30 cellular contexts compared by ENCODE assay signal in genomic region chr9:98819231-98819630, GRCh38.
"Had no signal": no experiment of that assay in that cellular context is flagged by ENCODE, and none has a peak within 500 bp of the region (broad histone marks: within the 10 kb centered on the region; RNA-seq: fewer than 3 reads in every experiment).

No MANE protein-coding gene starts in this region.

- H3K4me3 ChIP-seq: ovary, psoas muscle, right lobe of liver, sigmoid colon, stomach, thoracic aorta, thyroid gland, tibial nerve, upper lobe of right lung, uterus had no signal

- H3K4me1 ChIP-seq: parathyroid adenoma, psoas muscle, right lobe of liver, sigmoid colon, thyroid gland, tibial nerve, upper lobe of right lung, uterus had no signal

- H3K9me3 Mint-ChIP-seq: naive thymus-derived CD8-positive, alpha-beta T cell; natural killer cell treated with Interleukin-12 subunit alpha and Interleukin-12 subunit beta and Interleukin-15 and Interleukin-18, amount 100 ng/mL, for 72 hours; neural crest cell; stimulated activated effector memory CD8-positive, alpha-beta T cell treated with anti-CD3 and anti-CD28 coated beads, Interleukin-12 subunit alpha, Interleukin-12 subunit beta, amount 100 ng/mL, for 72 hours; stimulated activated naive B cell treated with anti-CD40 and anti-IgM and Interleukin-4, amounts not matched to agents 10 μg/mL and 1 μg/mL and 100 μg/mL, for 72 hours; stimulated activated naive CD8-positive, alpha-beta T cell treated with anti-CD3 and anti-CD28 coated beads, Interleukin-15, Interleukin-2, amounts not matched to agents 100 ng/mL and 50 ng/mL, for 24 hours had no signal

- FAIRE-seq: small intestine had no signal

- H3K79me2 ChIP-seq: parathyroid adenoma had no signal

- H3K36me3 Mint-ChIP-seq: natural killer cell treated with Interleukin-12 subunit alpha and Interleukin-12 subunit beta and Interleukin-15 and Interleukin-18, amount 100 ng/mL, for 72 hours; stimulated activated effector memory CD8-positive, alpha-beta T cell treated with anti-CD3 and anti-CD28 coated beads, Interleukin-12 subunit alpha, Interleukin-12 subunit beta, amount 100 ng/mL, for 72 hours had no signal

- H3K27ac ChIP-seq: neutrophil, ovary, parathyroid adenoma, psoas muscle, right lobe of liver, sigmoid colon, stomach, thoracic aorta, thyroid gland, tibial nerve, upper lobe of right lung, uterus had no signal

- H3K27ac Mint-ChIP-seq: naive thymus-derived CD8-positive, alpha-beta T cell; natural killer cell treated with Interleukin-12 subunit alpha and Interleukin-12 subunit beta and Interleukin-15 and Interleukin-18, amount 100 ng/mL, for 72 hours; nephron progenitor cell; progenitor cell of endocrine pancreas; stimulated activated effector memory CD8-positive, alpha-beta T cell treated with anti-CD3 and anti-CD28 coated beads, Interleukin-12 subunit alpha, Interleukin-12 subunit beta, amount 100 ng/mL, for 72 hours; stimulated activated naive B cell treated with anti-CD40 and anti-IgM and Interleukin-4, amounts not matched to agents 10 μg/mL and 1 μg/mL and 100 μg/mL, for 72 hours; stimulated activated naive CD8-positive, alpha-beta T cell treated with anti-CD3 and anti-CD28 coated beads, Interleukin-15, Interleukin-2, amounts not matched to agents 100 ng/mL and 50 ng/mL, for 24 hours; type B pancreatic cell had no signal

- ATAC-seq: naive thymus-derived CD8-positive, alpha-beta T cell; natural killer cell treated with Interleukin-12 subunit alpha and Interleukin-12 subunit beta and Interleukin-15 and Interleukin-18, amount 100 ng/mL, for 72 hours; psoas muscle; right cardiac atrium; right lobe of liver; stimulated activated effector memory CD8-positive, alpha-beta T cell treated with anti-CD3 and anti-CD28 coated beads, Interleukin-12 subunit alpha, Interleukin-12 subunit beta, amount 100 ng/mL, for 72 hours; stimulated activated naive B cell treated with anti-CD40 and anti-IgM and Interleukin-4, amounts not matched to agents 10 μg/mL and 1 μg/mL and 100 μg/mL, for 72 hours; upper lobe of right lung had no signal

- H3K27me3 Mint-ChIP-seq: naive thymus-derived CD8-positive, alpha-beta T cell; natural killer cell treated with Interleukin-12 subunit alpha and Interleukin-12 subunit beta and Interleukin-15 and Interleukin-18, amount 100 ng/mL, for 72 hours; progenitor cell of endocrine pancreas; stimulated activated naive B cell treated with anti-CD40 and anti-IgM and Interleukin-4, amounts not matched to agents 10 μg/mL and 1 μg/mL and 100 μg/mL, for 72 hours; stimulated activated naive CD8-positive, alpha-beta T cell treated with anti-CD3 and anti-CD28 coated beads, Interleukin-15, Interleukin-2, amounts not matched to agents 100 ng/mL and 50 ng/mL, for 24 hours; type B pancreatic cell had no signal

- H3K9ac ChIP-seq: parathyroid adenoma had no signal

- H3K36me3 ChIP-seq: neutrophil, ovary, right lobe of liver, thoracic aorta, thyroid gland, uterus had no signal

- H3K4me3 Mint-ChIP-seq: naive thymus-derived CD8-positive, alpha-beta T cell; natural killer cell treated with Interleukin-12 subunit alpha and Interleukin-12 subunit beta and Interleukin-15 and Interleukin-18, amount 100 ng/mL, for 72 hours; nephron progenitor cell; neural crest cell; stimulated activated effector memory CD8-positive, alpha-beta T cell treated with anti-CD3 and anti-CD28 coated beads, Interleukin-12 subunit alpha, Interleukin-12 subunit beta, amount 100 ng/mL, for 72 hours; stimulated activated naive B cell treated with anti-CD40 and anti-IgM and Interleukin-4, amounts not matched to agents 10 μg/mL and 1 μg/mL and 100 μg/mL, for 72 hours; stimulated activated naive CD8-positive, alpha-beta T cell treated with anti-CD3 and anti-CD28 coated beads, Interleukin-15, Interleukin-2, amounts not matched to agents 100 ng/mL and 50 ng/mL, for 24 hours; type B pancreatic cell had no signal

- H2AFZ ChIP-seq: parathyroid adenoma had no signal

- H3K4me1 Mint-ChIP-seq: nephron progenitor cell; neural crest cell; stimulated activated effector memory CD8-positive, alpha-beta T cell treated with anti-CD3 and anti-CD28 coated beads, Interleukin-12 subunit alpha, Interleukin-12 subunit beta, amount 100 ng/mL, for 72 hours; stimulated activated naive B cell treated with anti-CD40 and anti-IgM and Interleukin-4, amounts not matched to agents 10 μg/mL and 1 μg/mL and 100 μg/mL, for 72 hours had no signal

- H3K27me3 ChIP-seq: ovary, right lobe of liver, sigmoid colon, stomach, thyroid gland, tibial nerve, upper lobe of right lung, uterus had no signal

- H3K9me3 ChIP-seq: neutrophil, ovary, psoas muscle, right lobe of liver, sigmoid colon, thoracic aorta, thyroid gland, upper lobe of right lung, uterus had no signal

- DNase-seq: naive thymus-derived CD8-positive, alpha-beta T cell; nephron progenitor cell; nucleus accumbens; ovary; posterior cingulate gyrus; psoas muscle; right cardiac atrium; right lobe of liver; sigmoid colon; stimulated activated CD4-positive, alpha-beta T cell treated with anti-CD3 and anti-CD28 coated beads, Interleukin-15, amount 100 ng/mL, for 24 hours; stimulated activated CD4-positive, alpha-beta T cell treated with anti-CD3 and anti-CD28 coated beads, Interleukin-2, amount 100 ng/mL, for 24 hours; stimulated activated CD4-positive, alpha-beta T cell treated with anti-CD3 and anti-CD28 coated beads, Interleukin-2, amount 100 ng/mL, for 48 hours; stimulated activated CD4-positive, alpha-beta T cell treated with anti-CD3 and anti-CD28 coated beads, Interleukin-4, amount 100 ng/mL, for 24 hours; stimulated activated naive B cell treated with anti-CD40 and anti-IgM and Interleukin-4, amounts not matched to agents 10 μg/mL and 1 μg/mL and 100 μg/mL, for 72 hours; stimulated activated naive CD4-positive, alpha-beta T cell treated with Interleukin-2 at 50 U/mL for 16 hours; stomach; thyroid gland; upper lobe of right lung; uterus had no signal
